16 cellular contexts compared by ENCODE assay signal in genomic region chr17:12691173-12691572, GRCh38. TPM values are rescaled to one million over a fixed set of nuclear protein-coding genes. Genes with fewer than 3 reads are reported as not detected.
DNase-seq lines count a peak whose midpoint lies in the region; ATAC-seq and TF ChIP-seq lines count a peak whose summit lies in the region.
"Had no signal": no experiment of that assay in that cellular context is flagged by ENCODE, and none has a peak within 500 bp of the region (broad histone marks: within the 10 kb centered on the region; RNA-seq: fewer than 3 reads in every experiment).

No MANE protein-coding gene starts in this region.

- H3K27me3 ChIP-seq in adipocyte (replicated peaks; ENCODE audit: control insufficient read depth, insufficient read depth, low read length) (no peaks in the 10 kb centered on the region), rectal smooth muscle tissue (ENCODE audit: control insufficient read depth, insufficient read depth, low read length) (no peaks in the 10 kb centered on the region), MM.1S (replicated peaks; ENCODE audit: insufficient read depth, low read length) (no peaks in the 10 kb centered on the region)

- H3K9me3 ChIP-seq in adipocyte (ENCODE audit: control insufficient read depth, low read length) (no peaks in the 10 kb centered on the region), MM.1S (replicated peaks; ENCODE audit: insufficient read depth, low read length) (no peaks in the 10 kb centered on the region)

- peaks cover 13% of the 10 kb centered on the region for H3K4me1 ChIP-seq in adipocyte (ENCODE audit: control insufficient read depth, insufficient read depth, low read length)
- peaks cover 10% of the 10 kb centered on the region for H3K4me1 ChIP-seq in rectal smooth muscle tissue (ENCODE audit: control insufficient read depth, insufficient read depth, low read length)
- no peaks in the 10 kb centered on the region for H3K4me1 ChIP-seq in MM.1S (ENCODE audit: low read length)

- no peak overlapping the region for H3K27ac Mint-ChIP-seq in endothelial cell (ENCODE audit: unreplicated experiment)
- H3K27ac Mint-ChIP-seq: naive thymus-derived CD8-positive, alpha-beta T cell; WTC11 had no signal

- H3K9ac ChIP-seq in adipocyte (ENCODE audit: low read length) = no peak overlapping the region
- no peak overlapping the region for H3K9ac ChIP-seq in rectal smooth muscle tissue (ENCODE audit: low read length)
- no peak overlapping the region for H3K9ac ChIP-seq in MM.1S (ENCODE audit: low read length)

- no peaks in the 10 kb centered on the region for H3K4me1 Mint-ChIP-seq in endothelial cell (ENCODE audit: unreplicated experiment)
- H3K4me1 Mint-ChIP-seq: naive thymus-derived CD8-positive, alpha-beta T cell; WTC11 had no signal

- no peaks in the 10 kb centered on the region for H3F3A ChIP-seq in MM.1S (ENCODE audit: insufficient read depth, low read length)

- H3K27me3 Mint-ChIP-seq in endothelial cell (ENCODE audit: unreplicated experiment) = peaks cover 1% of the 10 kb centered on the region

- DNase-seq in AG08396 (ENCODE audit: low spot score) = peak; percentile 56
- DNase-seq in adipocyte (ENCODE audit: low read depth) = peak; percentile 81
- DNase-seq in fibroblast of the aortic adventitia (ENCODE audit: low read depth) = peak; percentile 3
- DNase-seq in MM.1S = no peak
- DNase-seq in activated CD4-positive, alpha-beta T cell treated with anti-CD3 and anti-CD28 coated beads, Interleukin-2, amount 50 U/mL, for 48 hours = no peak
- DNase-seq in endothelial cell (ENCODE audit: low spot score) = no peak
- DNase-seq: activated gamma-delta T cell; AML-193; naive thymus-derived CD8-positive, alpha-beta T cell; NCI-H1930; NCI-H526; stimulated activated CD4-positive, alpha-beta T cell treated with anti-CD3 and anti-CD28 coated beads, Interleukin-2, amount 100 ng/mL, for 48 hours had no signal

- no peaks in the 10 kb centered on the region for H3K36me3 ChIP-seq in adipocyte (ENCODE audit: control insufficient read depth, insufficient read depth, low read length, severe bottlenecking)
- no peaks in the 10 kb centered on the region for H3K36me3 ChIP-seq in rectal smooth muscle tissue (ENCODE audit: control insufficient read depth, insufficient read depth, low read length)
- H3K36me3 ChIP-seq in MM.1S (replicated peaks; ENCODE audit: insufficient read depth, low read length) = no peaks in the 10 kb centered on the region

- no peak for ATAC-seq in HG02870 (IDR thresholded peaks at IDR 0.05; ENCODE audit: unreplicated experiment)
- ATAC-seq: naive thymus-derived CD8-positive, alpha-beta T cell; Panc1; WTC11 had no signal

- peak overlapping the region; percentile 79 for H3K27ac ChIP-seq in rectal smooth muscle tissue (ENCODE audit: low read depth, low read length)
- H3K27ac ChIP-seq in MM.1S (ENCODE audit: low read length) = no peak overlapping the region

- H3K79me2 ChIP-seq in MM.1S (ENCODE audit: low read length) = no peaks in the 10 kb centered on the region

- TF ChIP-seq CTCF in fibroblast of the aortic adventitia (IDR thresholded peaks at IDR 0.05; ENCODE audit: insufficient read depth, low read length) (no peak), MM.1S (IDR thresholded peaks at IDR 0.05; ENCODE audit: low read length) (no peak), endothelial cell (IDR thresholded peaks at IDR 0.05; ENCODE audit: unreplicated experiment) (no peak)

- no peaks in the 10 kb centered on the region for H3K9me3 Mint-ChIP-seq in endothelial cell (ENCODE audit: unreplicated experiment)
- H3K9me3 Mint-ChIP-seq: WTC11 had no signal

- H3K36me3 Mint-ChIP-seq in endothelial cell (ENCODE audit: low read depth, unreplicated experiment) = no peaks in the 10 kb centered on the region
- H3K36me3 Mint-ChIP-seq: naive thymus-derived CD8-positive, alpha-beta T cell; WTC11 had no signal

- H3K4me3 ChIP-seq in adipocyte (ENCODE audit: low read length) = no peak overlapping the region
- H3K4me3 ChIP-seq in fibroblast of the aortic adventitia (ENCODE audit: low read depth, low read length) = no peak overlapping the region
- no peak overlapping the region for H3K4me3 ChIP-seq in rectal smooth muscle tissue (ENCODE audit: low read length)
- no peak overlapping the region for H3K4me3 ChIP-seq in MM.1S (ENCODE audit: low read length)

- no peak overlapping the region for H2AFZ ChIP-seq in MM.1S (ENCODE audit: low read length)

- H3K4me2 ChIP-seq in MM.1S (ENCODE audit: low read depth, low read length) = no peak overlapping the region

- H4K20me1 ChIP-seq in MM.1S (ENCODE audit: insufficient read depth, low read length) = no peaks in the 10 kb centered on the region

- no peak overlapping the region for H3K4me3 Mint-ChIP-seq in endothelial cell (ENCODE audit: unreplicated experiment)
- H3K4me3 Mint-ChIP-seq: naive thymus-derived CD8-positive, alpha-beta T cell; WTC11 had no signal

- no peaks in the 10 kb centered on the region for H3K9me2 ChIP-seq in MM.1S (replicated peaks; ENCODE audit: insufficient read depth, low read length)

RNA-seq across cellular contexts. Expression of gene MYOCD, which starts 25.5 kb away (rescaled TPM):
- 0.16 and 0.18 TPM in 2 replicates for total RNA-seq in fibroblast of the aortic adventitia (ENCODE audit: low replicate concordance)
- total RNA-seq in endothelial cell (ENCODE audit: unreplicated experiment) = 0.38 TPM
- total RNA-seq: naive thymus-derived CD8-positive, alpha-beta T cell had no signal

Comparison
In these comparisons a context has a peak if more than half of its experiments do, and no peak if none do; other contexts are left out.
1. DNase-seq: peak in AG08396 (single experiment), adipocyte (single experiment) and fibroblast of the aortic adventitia (single experiment); none in MM.1S (single experiment), activated CD4-positive, alpha-beta T cell treated with anti-CD3 and anti-CD28 coated beads, Interleukin-2, amount 50 U/mL, for 48 hours (0 of 2) and endothelial cell (single experiment).